In genomic region chr3:143971367-143972154, GRCh38 we compare ENCODE assay signal across 8 cellular contexts. TPM values are rescaled to one million over a fixed set of nuclear protein-coding genes. Genes with fewer than 3 reads are reported as not detected.
DNase-seq lines count a peak whose midpoint lies in the region; ATAC-seq and TF ChIP-seq lines count a peak whose summit lies in the region.

Gene DIPK2A (plus strand): TSS chr3:143971823. CDS start chr3:143972333, 510 bp downstream.

- H3K9me3 Mint-ChIP-seq in immature natural killer cell, result no peaks in the 10 kb centered on the region

- peak; percentile 89 for DNase-seq in AG09319 (ENCODE audit: extremely low read depth, low read depth)
- peak; percentile 82 for DNase-seq in NCI-H345 treated with DMSO at 0.1 percent for 48 hours (lab: John Stamatoyannopoulos, UW; ENCODE audit: unreplicated experiment)
- DNase-seq in activated CD4-positive, CD25-positive, alpha-beta regulatory T cell (lab: John Stamatoyannopoulos, UW), result peak; percentile 85 to 92 (median 90)
- DNase-seq in caudate nucleus (lab: John Stamatoyannopoulos, UW), result peak; percentile 32 to 100 (median 95)
- DNase-seq in immature natural killer cell, result peak; percentile 93 to 94 (median 94)
- peak; percentile 90 for DNase-seq in smooth muscle cell of the brain vasculature (ENCODE audit: low read depth, low spot score)

- H3K27ac ChIP-seq in caudate nucleus (ENCODE audit: low read depth, low read length), result peak within 1 kb of the TSS; percentile 100

- H3K4me3 Mint-ChIP-seq in immature natural killer cell, result peak within 1 kb of the TSS; percentile 94 to 99 (median 95)

- peaks cover 36 to 37% of the 10 kb centered on the region in 2 donors for H3K4me1 Mint-ChIP-seq in immature natural killer cell

- peak within 1 kb of the TSS; percentile 89 to 99 (median 98) for H3K27ac Mint-ChIP-seq in immature natural killer cell

- ATAC-seq in GM19035 (IDR thresholded peaks at IDR 0.05; ENCODE audit: unreplicated experiment) (peak; percentile 51), HG03342 (IDR thresholded peaks at IDR 0.05; ENCODE audit: unreplicated experiment) (peak; percentile 60)

- H3K27me3 Mint-ChIP-seq in immature natural killer cell (ENCODE audit: low read depth in 3 of 3), result peaks cover 8 to 39% (median 22%) of the 10 kb centered on the region in 3 donors

- TF ChIP-seq CTCF in AG09319 (IDR thresholded peaks at IDR 0.05; ENCODE audit: low read depth, low read length), result peak; percentile 4

- no peaks in the 10 kb centered on the region for H3K36me3 Mint-ChIP-seq in immature natural killer cell

RNA-seq across cellular contexts. Expression of gene DIPK2A, which starts in this region (rescaled TPM):
- 10 to 100 TPM; 10.1 to 15.8 (median 12.7) TPM for polyA plus RNA-seq in immature natural killer cell

Comparison
In these comparisons a context has a peak if more than half of its experiments do, and no peak if none do; other contexts are left out.
1. Peak in every context shown above with its lines: DNase-seq, ATAC-seq and H3K27ac ChIP-seq.